7 cellular contexts compared by ENCODE assay signal in genomic region chr6:27688014-27688586, GRCh38.
DNase-seq lines count a peak whose midpoint lies in the region; ATAC-seq, FAIRE-seq and TF ChIP-seq lines count a peak whose summit lies in the region.

No MANE protein-coding gene starts in this region.

- peaks cover 0 to 8% (median 0%) of the 10 kb centered on the region in 8 donors for H3K9me3 ChIP-seq in spleen

- no peaks in the 10 kb centered on the region for H3K36me3 Mint-ChIP-seq in immature natural killer cell

- in situ Hi-C loops in brain microvascular endothelial cell (cut with HindIII; ENCODE audit: low pct_ligation_motif_present, low sequenced_read_pairs) = no loop called here

- no peak for TF ChIP-seq CTCF in brain microvascular endothelial cell (IDR thresholded peaks at IDR 0.05; ENCODE audit: low read depth, low read length, missing control alignments)
- TF ChIP-seq CTCF in spleen (IDR thresholded peaks at IDR 0.05 in 8 of 11, conservative IDR thresholded peaks at IDR 0.05 in 3 of 11) = no peak

- DNase-seq in NCI-H2107 treated with DMSO at 0.1 percent for 48 hours (lab: John Stamatoyannopoulos, UW; ENCODE audit: unreplicated experiment) (peak; percentile 47), brain microvascular endothelial cell (peak; percentile 94), immature natural killer cell (peak; percentile 77 to 85 (median 79)), spleen (peak; percentile 85)

- H3K27ac Mint-ChIP-seq in immature natural killer cell = peak overlapping the region; percentile 67 to 96 (median 82)

- FAIRE-seq in TTC549 (lab: Jason Lieb, UNC) = peak; percentile 69

- ATAC-seq in GM18502 (IDR thresholded peaks at IDR 0.05; ENCODE audit: poor library complexity, unreplicated experiment) = peak; percentile 70
- ATAC-seq in HG03064 (IDR thresholded peaks at IDR 0.05; ENCODE audit: low read depth, unreplicated experiment) = peak; percentile 46

- H3K27ac ChIP-seq in brain microvascular endothelial cell = no peak overlapping the region
- H3K27ac ChIP-seq in spleen = peak overlapping the region in 7 of 8 donors; percentile 7 to 63 (median 58)

- no peaks in the 10 kb centered on the region for H3K27me3 ChIP-seq in brain microvascular endothelial cell (replicated peaks)
- peaks cover 0 to 31% (median 0%) of the 10 kb centered on the region in 7 donors for H3K27me3 ChIP-seq in spleen (replicated peaks in 1 of 7)

- H3K4me1 Mint-ChIP-seq in immature natural killer cell = peaks cover 16 to 29% of the 10 kb centered on the region in 2 donors

- no peak for TF ChIP-seq POLR2A in spleen (IDR thresholded peaks at IDR 0.05)

- H3K9me3 Mint-ChIP-seq in immature natural killer cell = peaks cover 0 to 6% (median 0%) of the 10 kb centered on the region in 6 donors

- peaks cover 0 to 19% (median 14%) of the 10 kb centered on the region in 6 donors for H3K4me1 ChIP-seq in spleen

- H3K36me3 ChIP-seq in brain microvascular endothelial cell (replicated peaks) = no peaks in the 10 kb centered on the region
- H3K36me3 ChIP-seq in spleen = no peaks in the 10 kb centered on the region

- H3K4me3 ChIP-seq in brain microvascular endothelial cell (ENCODE audit: low read depth, low read length) (peak overlapping the region; percentile 82), spleen (peak overlapping the region; percentile 30 to 72 (median 47))

- WGBS in spleen, 5 donors = 1 to 2% (median 1%) methylated on average over 28 of the region's 28 CpGs

- peaks cover 31 to 52% (median 42%) of the 10 kb centered on the region in 3 donors for H3K27me3 Mint-ChIP-seq in immature natural killer cell (ENCODE audit: low read depth in 3 of 3)

- intact Hi-C loops in spleen (cut with DNase I; ENCODE audit: low total_unique reads) = no loop called here

- peak overlapping the region; percentile 86 to 93 (median 92) for H3K4me3 Mint-ChIP-seq in immature natural killer cell
